8 cellular contexts compared by ENCODE assay signal in genomic region chr2:27489118-27489497, GRCh38. TPM values are rescaled to one million over a fixed set of nuclear protein-coding genes. Genes with fewer than 3 reads are reported as not detected.
DNase-seq lines count a peak whose midpoint lies in the region; ATAC-seq and TF ChIP-seq lines count a peak whose summit lies in the region.

No MANE protein-coding gene starts in this region.

- H2AK5ac ChIP-seq in mesenchymal stem cell (ENCODE audit: low read length, severe bottlenecking) = no peak overlapping the region

- H3K4me3 ChIP-seq in AG09309 (ENCODE audit: control insufficient read depth, low read depth, low read length) (peak overlapping the region; percentile 77), OCI-LY3 (ENCODE audit: low read length) (peak overlapping the region; percentile 91), mesenchymal stem cell (ENCODE audit: insufficient read depth in 1 of 2, low read depth in 1 of 2, low read length in 2 of 2) (peak overlapping the region; percentile 81 to 94), uterus (peak overlapping the region; percentile 62 to 65)

- intact Hi-C loops in uterus (cut with DNase I; ENCODE audit: low total_unique reads) = no loop called here

- H2BK15ac ChIP-seq in mesenchymal stem cell (ENCODE audit: low read depth, poor library complexity, severe bottlenecking) = no peak overlapping the region

- ATAC-seq in GM19395 (IDR thresholded peaks at IDR 0.05; ENCODE audit: unreplicated experiment) (peak; percentile 15), HG02798 (IDR thresholded peaks at IDR 0.05; ENCODE audit: poor library complexity, unreplicated experiment) (no peak), HG03175 (IDR thresholded peaks at IDR 0.05; ENCODE audit: unreplicated experiment) (no peak)

- H3K27me3 ChIP-seq in OCI-LY3 (ENCODE audit: low read depth, low read length) (no peaks in the 10 kb centered on the region), mesenchymal stem cell (ENCODE audit: control insufficient read depth in 1 of 2, insufficient read depth in 1 of 2, low read length in 2 of 2) (no peaks in the 10 kb centered on the region), uterus (no peaks in the 10 kb centered on the region)

- H2BK120ac ChIP-seq in mesenchymal stem cell (ENCODE audit: low read depth, low read length) = no peak overlapping the region

- H4K8ac ChIP-seq in mesenchymal stem cell (ENCODE audit: low read length) = peak overlapping the region; percentile 66

- H4K91ac ChIP-seq in mesenchymal stem cell (ENCODE audit: low read length) = peak overlapping the region; percentile 62

- H3K9me3 ChIP-seq in OCI-LY3 (ENCODE audit: insufficient read depth, low read length) (no peaks in the 10 kb centered on the region), mesenchymal stem cell (ENCODE audit: control insufficient read depth, low read length) (no peaks in the 10 kb centered on the region), uterus (no peaks in the 10 kb centered on the region)

- TF ChIP-seq POLR2A in uterus (IDR thresholded peaks at IDR 0.05) = no peak

- no peak overlapping the region for H3K23ac ChIP-seq in mesenchymal stem cell (ENCODE audit: low read length in 2 of 2)

- no peak for DNase-seq in AG09309 (ENCODE audit: low read depth)
- DNase-seq in mesenchymal stem cell = peak; percentile 51
- no peak for DNase-seq in uterus

- H3K14ac ChIP-seq in mesenchymal stem cell (ENCODE audit: low read length in 2 of 2) = peak overlapping the region in 1 of 2 experiments; percentile 73

- peak overlapping the region; percentile 63 for H3K4me2 ChIP-seq in OCI-LY3 (ENCODE audit: low read length)
- H3K4me2 ChIP-seq in mesenchymal stem cell (ENCODE audit: low read length, poor library complexity, severe bottlenecking) = peak overlapping the region; percentile 97

- H3K4me1 ChIP-seq in OCI-LY3 (ENCODE audit: low read length) (peaks cover 10% of the 10 kb centered on the region), mesenchymal stem cell (ENCODE audit: control insufficient read depth, insufficient read depth, low read depth, low read length) (peaks cover 9% of the 10 kb centered on the region), uterus (peaks cover 0 to 5% of the 10 kb centered on the region in 2 donors)

- peak overlapping the region; percentile 64 to 79 for H3K18ac ChIP-seq in mesenchymal stem cell (ENCODE audit: low read depth in 1 of 2, low read length in 2 of 2)

- no peaks in the 10 kb centered on the region for H3K79me2 ChIP-seq in OCI-LY3 (ENCODE audit: low read length)

- H2BK12ac ChIP-seq in mesenchymal stem cell (ENCODE audit: low read length in 2 of 2) = no peak overlapping the region

- peak overlapping the region; percentile 92 for H2AFZ ChIP-seq in OCI-LY3 (ENCODE audit: low read depth, low read length)
- peak overlapping the region; percentile 91 for H2AFZ ChIP-seq in mesenchymal stem cell (ENCODE audit: low read depth, low read length)

- TF ChIP-seq CTCF in AG09309 (IDR thresholded peaks at IDR 0.05; ENCODE audit: control insufficient read depth, insufficient read depth, low read depth, low read length, missing control alignments) = no peak
- TF ChIP-seq CTCF in OCI-LY3 (IDR thresholded peaks at IDR 0.05; ENCODE audit: low read depth, low read length) = no peak
- TF ChIP-seq CTCF in uterus (IDR thresholded peaks at IDR 0.05) = no peak

- no peak overlapping the region for H3K4ac ChIP-seq in mesenchymal stem cell (ENCODE audit: low read depth in 1 of 2, low read length in 2 of 2)

- no peaks in the 10 kb centered on the region for H4K20me1 ChIP-seq in OCI-LY3 (ENCODE audit: insufficient read depth, low read length)

- H2BK5ac ChIP-seq in mesenchymal stem cell (ENCODE audit: low read depth, low read length, poor library complexity, severe bottlenecking) = no peak overlapping the region

- H3K27ac ChIP-seq in OCI-LY3 (ENCODE audit: low read length) (no peak overlapping the region), cingulate gyrus (ENCODE audit: low read depth, low read length) (peak overlapping the region; percentile 61), mesenchymal stem cell (ENCODE audit: low read length, poor library complexity, severe bottlenecking) (no peak overlapping the region), uterus (peak overlapping the region; percentile 73 to 74)

- peaks cover 25% of the 10 kb centered on the region for H3K79me1 ChIP-seq in mesenchymal stem cell (replicated peaks; ENCODE audit: low read length, poor library complexity, severe bottlenecking)

- WGBS in mesenchymal stem cell = 11% methylated on average over 9 of the region's 11 CpGs

- H3K36me3 ChIP-seq in OCI-LY3 (replicated peaks; ENCODE audit: low read depth, low read length) (no peaks in the 10 kb centered on the region), mesenchymal stem cell (ENCODE audit: control insufficient read depth in 1 of 2, insufficient read depth in 2 of 2, low read depth in 1 of 2, low read length in 2 of 2) (peaks cover 6 to 35% of the 10 kb centered on the region in 2 experiments), uterus (no peaks in the 10 kb centered on the region)

- H3K9ac ChIP-seq in OCI-LY3 (ENCODE audit: low read length) (peak overlapping the region; percentile 50), mesenchymal stem cell (ENCODE audit: low read length) (peak overlapping the region; percentile 86)

RNA-seq across cellular contexts. Expression of gene IFT172, which starts 0.4 kb away (rescaled TPM):
- 6.4 TPM for polyA plus RNA-seq in mesenchymal stem cell (2013, experiment 1 of 2)
- 5.7 TPM for polyA plus RNA-seq in mesenchymal stem cell (2013, experiment 2 of 2)
- total RNA-seq in uterus = 10 to 100 TPM in 3 of 4 donors, 1 to 10 TPM in 1; 9.7 to 63.1 (median 48.2) TPM

RNA-seq across cellular contexts. Expression of gene FNDC4, which starts 5.9 kb away (rescaled TPM):
- 3.7 TPM for polyA plus RNA-seq in mesenchymal stem cell (2013, experiment 1 of 2)
- polyA plus RNA-seq in mesenchymal stem cell (2013, experiment 2 of 2) = 3.2 TPM
- 1 to 10 TPM in 3 of 4 donors, under 1 TPM in 1; 0.59 to 9.1 (median 7.4) TPM for total RNA-seq in uterus

RNA-seq across cellular contexts. Expression of gene GCKR, which starts 7.5 kb away (rescaled TPM):
- polyA plus RNA-seq in mesenchymal stem cell (2013, experiment 1 of 2) = not detected
- not detected for polyA plus RNA-seq in mesenchymal stem cell (2013, experiment 2 of 2)
- under 1 TPM in 2 of 4 donors, not detected in 2; 0.61 to 0.69 TPM for total RNA-seq in uterus

RNA-seq across cellular contexts. Expression of gene KRTCAP3, which starts 46.9 kb away (rescaled TPM):
- polyA plus RNA-seq in mesenchymal stem cell (2013, experiment 1 of 2) = 0.46 TPM
- 0.78 TPM for polyA plus RNA-seq in mesenchymal stem cell (2013, experiment 2 of 2)
- 1 to 10 TPM in 3 of 4 donors, not detected in 1; 1.9 to 8.8 (median 2.6) TPM for total RNA-seq in uterus

Comparison
In these comparisons a context has a peak if more than half of its experiments do, and no peak if none do; other contexts are left out.
1. H3K27ac ChIP-seq: peak in cingulate gyrus (single experiment) and uterus (2 of 2); none in OCI-LY3 (single experiment) and mesenchymal stem cell (single experiment).
2. Peak in every context shown above with its lines, with median percentiles within 50 percentile points of each other: H3K4me3 ChIP-seq.